ENCODE assay signal across 8 cellular contexts in the genomic region with DNA sequence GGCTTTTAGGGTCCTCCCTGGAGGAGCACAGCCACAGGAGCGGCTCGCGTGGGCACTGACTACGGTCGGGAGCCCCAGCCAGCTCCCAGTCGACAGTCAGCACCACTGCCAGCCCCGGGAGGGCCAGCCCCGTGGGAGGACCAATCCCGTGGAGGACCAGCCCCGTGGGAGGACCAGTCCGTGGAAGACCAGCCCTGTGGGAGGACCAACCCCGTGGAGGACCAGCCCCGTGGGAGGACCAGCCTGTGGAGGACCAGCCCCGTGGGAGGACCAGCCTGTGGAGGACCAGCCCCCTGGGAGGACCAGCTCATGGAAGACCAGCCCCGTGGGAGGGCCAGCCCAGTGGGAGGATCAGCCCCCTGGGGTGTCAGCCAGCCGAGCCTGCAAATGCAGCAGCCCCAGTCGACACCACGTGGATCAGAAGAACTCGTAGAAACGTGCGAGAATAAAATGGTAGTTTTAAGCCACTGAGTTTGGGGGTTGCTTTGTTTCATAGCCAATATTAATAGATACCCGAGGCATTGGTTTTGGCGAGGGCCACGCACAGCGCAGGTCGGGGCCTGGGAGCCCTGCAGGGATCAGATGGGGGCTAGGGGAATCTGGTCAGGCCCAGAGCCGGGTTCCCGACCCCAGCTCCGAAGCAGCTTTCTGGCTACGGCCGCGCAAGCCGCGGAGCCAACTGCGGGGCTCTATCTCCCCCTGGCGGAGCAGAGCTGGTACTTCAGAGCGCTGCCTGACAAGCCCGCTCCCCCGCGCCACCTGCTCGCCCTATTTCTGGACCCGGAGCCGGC.
DNase-seq lines count a peak whose midpoint lies in the region; ATAC-seq lines count a peak whose summit lies in the region.

No MANE protein-coding gene starts in this region.

- H3K4me1 Mint-ChIP-seq in central memory CD8-positive, alpha-beta T cell: peaks cover 8% of the 10 kb centered on the region

- no peaks in the 10 kb centered on the region for H3K9me3 Mint-ChIP-seq in central memory CD8-positive, alpha-beta T cell

- no peak overlapping the region for H3K27ac Mint-ChIP-seq in central memory CD8-positive, alpha-beta T cell (ENCODE audit: low read depth)

- no peaks in the 10 kb centered on the region for H3K36me3 Mint-ChIP-seq in central memory CD8-positive, alpha-beta T cell (ENCODE audit: insufficient read depth)

- peaks cover 61% of the 10 kb centered on the region for H3K27me3 Mint-ChIP-seq in central memory CD8-positive, alpha-beta T cell

- DNase-seq in A172 (ENCODE audit: low spot score) (peak; percentile 29), NCI-H2171 (lab: John Stamatoyannopoulos, UW) (peak; percentile 60), left kidney (ENCODE audit: low read depth, low spot score) (peak; percentile 85)
- peak; percentile 45 to 58 for DNase-seq in central memory CD8-positive, alpha-beta T cell (ENCODE audit: low spot score in 2 of 2)
- peak; percentile 72 to 75 for DNase-seq in stimulated activated CD4-positive, alpha-beta T cell treated with anti-CD3 and anti-CD28 coated beads, Interleukin-2, amount 100 ng/mL, for 24 hours

- peak overlapping the region; percentile 63 for H3K4me3 Mint-ChIP-seq in central memory CD8-positive, alpha-beta T cell

- ATAC-seq in GM18502 (IDR thresholded peaks at IDR 0.05; ENCODE audit: poor library complexity, unreplicated experiment) (peak; percentile 97), HG02970 (IDR thresholded peaks at IDR 0.05; ENCODE audit: low FRiP score, unreplicated experiment) (peak; percentile 83)
- peak; percentile 69 to 72 for ATAC-seq in activated CD4-positive, CD25-positive, alpha-beta regulatory T cell treated with anti-CD3 and anti-CD28 coated beads, Interleukin-2, amount 50 U/mL, for 24 hours
- peak; percentile 72 for ATAC-seq in central memory CD8-positive, alpha-beta T cell (replicated peaks; ENCODE audit: extremely low read depth, poor library complexity, severe bottlenecking)

Comparison
In these comparisons a context has a peak if more than half of its experiments do, and no peak if none do; other contexts are left out.
1. Peak in every context shown above with its lines: DNase-seq and ATAC-seq.
2. DNase-seq: peak in every context shown above with its lines; median percentile 85 in left kidney; 74 in stimulated activated CD4-positive, alpha-beta T cell treated with anti-CD3 and anti-CD28 coated beads, Interleukin-2, amount 100 ng/mL, for 24 hours; 60 in NCI-H2171; 52 in central memory CD8-positive, alpha-beta T cell; 29 in A172.